Comparison of ENCODE assay signal across 9 cellular contexts in genomic region chr13:20174656-20175405, GRCh38. TPM values are rescaled to one million over a fixed set of nuclear protein-coding genes. Genes with fewer than 3 reads are reported as not detected.
A peak's percentile ranks its signal among the peaks of the same experiment; 100 is the strongest.
DNase-seq lines count a peak whose midpoint lies in the region; ATAC-seq and TF ChIP-seq lines count a peak whose summit lies in the region.
"Had no signal": no experiment of that assay in that cellular context is flagged by ENCODE, and none has a peak within 500 bp of the region (broad histone marks: within the 10 kb centered on the region; RNA-seq: fewer than 3 reads in every experiment).

No MANE protein-coding gene starts in this region.

- H3K4me3 ChIP-seq in HUES48 (ENCODE audit: low read depth, low read length) (no peak overlapping the region), upper lobe of right lung (no peak overlapping the region)

- H3K27ac ChIP-seq in HUES48 (ENCODE audit: low read depth, low read length) (peak overlapping the region; percentile 50), upper lobe of right lung (peak overlapping the region; percentile 60)
- H3K27ac ChIP-seq: VCaP had no signal

- no peaks in the 10 kb centered on the region for H3K9me3 Mint-ChIP-seq in effector memory CD8-positive, alpha-beta T cell

- peak overlapping the region in 1 of 2 donors; percentile 26 for H3K4me3 Mint-ChIP-seq in effector memory CD8-positive, alpha-beta T cell

- H3K27me3 ChIP-seq in HUES48 (ENCODE audit: control insufficient read depth, insufficient read depth, low read length) (no peaks in the 10 kb centered on the region; the same call in 1 of the 2 replicates), upper lobe of right lung (peaks cover 23% of the 10 kb centered on the region)

- no peaks in the 10 kb centered on the region for H3K36me3 ChIP-seq in HUES48 (ENCODE audit: control insufficient read depth, insufficient read depth, low read length)
- no peaks in the 10 kb centered on the region for H3K36me3 ChIP-seq in upper lobe of right lung

- H3K36me3 Mint-ChIP-seq in effector memory CD8-positive, alpha-beta T cell (ENCODE audit: insufficient read depth): no peaks in the 10 kb centered on the region

- peak; percentile 30 for DNase-seq in GDM1 (lab: John Stamatoyannopoulos, UW)
- peak; percentile 60 to 62 for DNase-seq in activated CD4-positive, alpha-beta T cell treated with anti-CD3 and anti-CD28 coated beads for 24 hours (ENCODE audit: low read depth in 2 of 2)
- DNase-seq in effector memory CD8-positive, alpha-beta T cell: no peak
- DNase-seq in occipital lobe (lab: John Stamatoyannopoulos, UW): peak; percentile 3
- DNase-seq in upper lobe of right lung: peak; percentile 90
- DNase-seq in epidermal melanocyte (ENCODE audit: insufficient read length, low spot score): no peak

- peaks cover 91 to 99% of the 10 kb centered on the region in 2 donors for H3K27me3 Mint-ChIP-seq in effector memory CD8-positive, alpha-beta T cell

- TF ChIP-seq CTCF in upper lobe of right lung (IDR thresholded peaks at IDR 0.05): no peak

- intact Hi-C loops in upper lobe of right lung (cut with DNase I): no loop called here

- H3K9me3 ChIP-seq in HUES48 (ENCODE audit: control insufficient read depth, insufficient read depth, low read length) (no peaks in the 10 kb centered on the region), upper lobe of right lung (no peaks in the 10 kb centered on the region)

- H3K4me1 Mint-ChIP-seq in effector memory CD8-positive, alpha-beta T cell (ENCODE audit: low read depth in 2 of 2): peaks cover 6 to 7% of the 10 kb centered on the region in 2 donors

- no peak overlapping the region for H3K27ac Mint-ChIP-seq in effector memory CD8-positive, alpha-beta T cell

- ATAC-seq in GM21723 (IDR thresholded peaks at IDR 0.05; ENCODE audit: unreplicated experiment): peak; percentile 95
- ATAC-seq in effector memory CD8-positive, alpha-beta T cell (replicated peaks): peak; percentile 65
- ATAC-seq in upper lobe of right lung: peak; percentile 93

- no peak overlapping the region for H3K9ac ChIP-seq in HUES48 (ENCODE audit: low read depth, low read length)

- H3K4me1 ChIP-seq in HUES48 (ENCODE audit: control insufficient read depth, insufficient read depth, low read length) (no peaks in the 10 kb centered on the region), upper lobe of right lung (peaks cover 12% of the 10 kb centered on the region)

RNA-seq across cellular contexts. Expression of gene GJA3, which starts 14.0 kb away (rescaled TPM):
- 0.16 TPM for total RNA-seq in occipital lobe
- total RNA-seq in upper lobe of right lung: not detected

RNA-seq across cellular contexts. Expression of gene GJB2, which starts 17.9 kb away (rescaled TPM):
- total RNA-seq in occipital lobe (3.1 TPM), upper lobe of right lung (0.93 TPM)

RNA-seq across cellular contexts. Expression of gene GJB6, which starts 57.3 kb away (rescaled TPM):
- total RNA-seq in occipital lobe: 8.3 TPM
- total RNA-seq in upper lobe of right lung: not detected

Comparison
In these comparisons a context has a peak if more than half of its experiments do, and no peak if none do; other contexts are left out.
1. DNase-seq: peak in GDM1 (single experiment), activated CD4-positive, alpha-beta T cell treated with anti-CD3 and anti-CD28 coated beads for 24 hours (2 of 2), occipital lobe (single experiment) and upper lobe of right lung (single experiment); none in effector memory CD8-positive, alpha-beta T cell (0 of 3) and epidermal melanocyte (single experiment).
2. Peak in every context shown above with its lines, with median percentiles within 50 percentile points of each other: ATAC-seq.